In the genomic region with DNA sequence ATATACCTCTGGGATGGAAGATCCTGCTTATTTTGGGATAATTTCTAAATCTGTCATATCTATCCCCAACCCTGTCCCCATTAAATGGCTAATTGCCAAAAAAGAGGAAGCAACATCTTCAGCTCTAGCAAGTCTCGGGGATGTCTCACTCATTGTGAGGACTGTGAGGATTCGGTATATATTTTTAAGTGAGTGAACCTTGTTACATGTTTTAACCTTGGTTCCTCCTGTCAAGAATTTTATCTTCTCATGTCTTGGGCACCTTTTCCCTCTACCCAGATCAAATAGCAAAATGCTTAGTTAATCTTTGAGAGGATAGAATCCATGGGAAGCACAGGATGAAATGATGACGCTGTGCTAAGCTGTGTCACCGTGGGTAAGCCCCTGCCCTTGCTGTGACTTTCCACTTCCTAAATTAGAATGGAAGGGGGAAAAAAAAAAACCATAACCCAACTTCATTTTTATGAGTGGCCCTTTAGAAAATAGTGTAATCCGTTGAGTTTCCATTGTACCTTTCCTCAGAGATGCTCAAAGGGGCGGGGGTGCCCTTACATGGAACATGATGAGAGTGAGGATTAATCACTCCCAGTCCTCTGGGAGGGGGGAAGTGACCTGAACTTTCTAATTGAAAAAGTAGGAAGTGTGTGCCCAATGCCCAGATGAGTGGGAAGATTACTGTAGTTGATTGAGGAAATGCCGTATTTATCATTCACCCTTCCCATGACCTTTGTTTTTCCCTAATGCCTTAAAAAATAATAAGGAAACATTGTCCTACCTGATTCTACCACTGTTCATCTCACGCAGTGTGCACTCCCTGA, we compare ENCODE assay signal across 1 cellular context.
TF ChIP-seq lines count a peak whose summit lies in the region.

No MANE protein-coding gene starts in this region.

TF ChIP-seq in WTC11, 78 proteins besides CTCF, POLR2A, EP300 and RAD21 (continued from another document):
- TF ChIP-seq, protein P1, sequence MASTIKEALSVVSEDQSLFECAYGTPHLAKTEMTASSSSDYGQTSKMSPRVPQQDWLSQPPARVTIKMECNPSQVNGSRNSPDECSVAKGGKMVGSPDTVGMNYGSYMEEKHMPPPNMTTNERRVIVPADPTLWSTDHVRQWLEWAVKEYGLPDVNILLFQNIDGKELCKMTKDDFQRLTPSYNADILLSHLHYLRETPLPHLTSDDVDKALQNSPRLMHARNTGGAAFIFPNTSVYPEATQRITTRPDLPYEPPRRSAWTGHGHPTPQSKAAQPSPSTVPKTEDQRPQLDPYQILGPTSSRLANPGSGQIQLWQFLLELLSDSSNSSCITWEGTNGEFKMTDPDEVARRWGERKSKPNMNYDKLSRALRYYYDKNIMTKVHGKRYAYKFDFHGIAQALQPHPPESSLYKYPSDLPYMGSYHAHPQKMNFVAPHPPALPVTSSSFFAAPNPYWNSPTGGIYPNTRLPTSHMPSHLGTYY (CRISPR knock-in tag; IDR thresholded peaks at IDR 0.05), result no peak
- TF ChIP-seq JUN (CRISPR knock-in tag; IDR thresholded peaks at IDR 0.05) (no peak), FOXJ3 (CRISPR knock-in tag; IDR thresholded peaks at IDR 0.05; ENCODE audit: borderline replicate concordance) (no peak), NR3C1 (CRISPR knock-in tag; conservative IDR thresholded peaks at IDR 0.05; ENCODE audit: low read depth) (no peak), ZNF317 (CRISPR knock-in tag; IDR thresholded peaks at IDR 0.05; ENCODE audit: borderline replicate concordance, low read depth) (no peak)
- TF ChIP-seq, protein P2, sequence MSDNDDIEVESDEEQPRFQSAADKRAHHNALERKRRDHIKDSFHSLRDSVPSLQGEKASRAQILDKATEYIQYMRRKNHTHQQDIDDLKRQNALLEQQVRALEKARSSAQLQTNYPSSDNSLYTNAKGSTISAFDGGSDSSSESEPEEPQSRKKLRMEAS (CRISPR knock-in tag; IDR thresholded peaks at IDR 0.05), result no peak
- TF ChIP-seq, protein P3, sequence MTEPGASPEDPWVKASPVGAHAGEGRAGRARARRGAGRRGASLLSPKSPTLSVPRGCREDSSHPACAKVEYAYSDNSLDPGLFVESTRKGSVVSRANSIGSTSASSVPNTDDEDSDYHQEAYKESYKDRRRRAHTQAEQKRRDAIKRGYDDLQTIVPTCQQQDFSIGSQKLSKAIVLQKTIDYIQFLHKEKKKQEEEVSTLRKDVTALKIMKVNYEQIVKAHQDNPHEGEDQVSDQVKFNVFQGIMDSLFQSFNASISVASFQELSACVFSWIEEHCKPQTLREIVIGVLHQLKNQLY (CRISPR knock-in tag; IDR thresholded peaks at IDR 0.05), result no peak
- TF ChIP-seq, protein P4, sequence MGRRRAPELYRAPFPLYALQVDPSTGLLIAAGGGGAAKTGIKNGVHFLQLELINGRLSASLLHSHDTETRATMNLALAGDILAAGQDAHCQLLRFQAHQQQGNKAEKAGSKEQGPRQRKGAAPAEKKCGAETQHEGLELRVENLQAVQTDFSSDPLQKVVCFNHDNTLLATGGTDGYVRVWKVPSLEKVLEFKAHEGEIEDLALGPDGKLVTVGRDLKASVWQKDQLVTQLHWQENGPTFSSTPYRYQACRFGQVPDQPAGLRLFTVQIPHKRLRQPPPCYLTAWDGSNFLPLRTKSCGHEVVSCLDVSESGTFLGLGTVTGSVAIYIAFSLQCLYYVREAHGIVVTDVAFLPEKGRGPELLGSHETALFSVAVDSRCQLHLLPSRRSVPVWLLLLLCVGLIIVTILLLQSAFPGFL (CRISPR knock-in tag; IDR thresholded peaks at IDR 0.05; ENCODE audit: borderline replicate concordance), result no peak
